ENCODE assay signal across 22 cellular contexts in the genomic region with DNA sequence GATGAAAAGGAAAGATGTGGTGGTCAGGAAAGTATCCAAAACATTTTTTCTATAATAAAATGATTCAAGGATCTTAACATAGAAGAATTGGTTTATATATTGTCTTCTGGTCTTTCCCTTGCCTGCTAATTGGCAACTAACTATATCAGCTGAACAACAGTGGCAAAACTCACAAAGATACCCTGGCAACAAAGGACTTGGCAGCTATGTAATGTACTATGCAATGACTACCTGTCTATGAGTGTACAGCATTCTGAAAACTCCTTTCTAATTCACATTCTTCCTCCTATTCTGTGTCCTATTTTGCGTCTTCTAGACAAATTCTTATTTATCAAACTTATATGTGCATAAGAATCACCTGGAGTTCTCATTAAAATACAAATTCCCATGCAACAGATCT. TPM values are rescaled to one million over a fixed set of nuclear protein-coding genes. Genes with fewer than 3 reads are reported as not detected.
"Had no signal": no experiment of that assay in that cellular context is flagged by ENCODE, and none has a peak within 500 bp of the region (broad histone marks: within the 10 kb centered on the region; RNA-seq: fewer than 3 reads in every experiment).

No MANE protein-coding gene starts in this region.

- H3K27me3 ChIP-seq: SJCRH30 had no signal

- H3K4me3 ChIP-seq: K562, SJCRH30 had no signal

- H3K27ac ChIP-seq: HL-60, KMS-11, SJCRH30 had no signal

- H3K9me3 ChIP-seq: SJCRH30 had no signal

- H3K4me1 ChIP-seq: SJCRH30 had no signal

- FAIRE-seq: HTR-8/SVneo, K562 had no signal

- H3K36me3 ChIP-seq: SJCRH30 had no signal

- DNase-seq: Kasumi-1, MM.1S, NCI-H1092 treated with DMSO at 0.1 percent for 48 hours, NCI-H1417 treated with DMSO at 0.1 percent for 48 hours, NCI-H146, NCI-H1694 treated with DMSO at 0.1 percent for 48 hours, NCI-H1930, NCI-H2081, NCI-H2107, NCI-H2227 treated with DMSO at 0.1 percent for 48 hours, NCI-H524 treated with DMSO at 0.1 percent for 48 hours, NCI-H82, SHP77 treated with DMSO at 0.1 percent for 48 hours, SJCRH30 had no signal

- ATAC-seq: K562, Right ventricle myocardium inferior had no signal

RNA-seq across cellular contexts. Expression of a gene that starts 15.7 kb away (rescaled TPM):
- total RNA-seq: K562, M059J, NCI-H460, Right ventricle myocardium inferior, SJCRH30 had no signal
- polyA plus RNA-seq: IgD-negative memory B cell, K562 had no signal
